In genomic region chr6:114131943-114132342, GRCh38 we compare ENCODE assay signal across 7 cellular contexts.
"Had no signal": no experiment of that assay in that cellular context is flagged by ENCODE, and none has a peak within 500 bp of the region (broad histone marks: within the 10 kb centered on the region; RNA-seq: fewer than 3 reads in every experiment).

No MANE protein-coding gene starts in this region.

- H3K36me3 ChIP-seq: HAP-1 had no signal

- H3K4me3 ChIP-seq: GM23338, HAP-1 had no signal

- ATAC-seq: GM23338, HCT116 had no signal

- H3K27ac ChIP-seq: HL-60 had no signal

- DNase-seq: H7, HFFc6, KG1 had no signal

- H3K4me1 ChIP-seq: HAP-1 had no signal

- H3K9me3 ChIP-seq: HAP-1 had no signal

- H3K4me2 ChIP-seq: GM23338 had no signal

- H2AFZ ChIP-seq: GM23338 had no signal
